Comparison of ENCODE assay signal across 11 cellular contexts in the genomic region with DNA sequence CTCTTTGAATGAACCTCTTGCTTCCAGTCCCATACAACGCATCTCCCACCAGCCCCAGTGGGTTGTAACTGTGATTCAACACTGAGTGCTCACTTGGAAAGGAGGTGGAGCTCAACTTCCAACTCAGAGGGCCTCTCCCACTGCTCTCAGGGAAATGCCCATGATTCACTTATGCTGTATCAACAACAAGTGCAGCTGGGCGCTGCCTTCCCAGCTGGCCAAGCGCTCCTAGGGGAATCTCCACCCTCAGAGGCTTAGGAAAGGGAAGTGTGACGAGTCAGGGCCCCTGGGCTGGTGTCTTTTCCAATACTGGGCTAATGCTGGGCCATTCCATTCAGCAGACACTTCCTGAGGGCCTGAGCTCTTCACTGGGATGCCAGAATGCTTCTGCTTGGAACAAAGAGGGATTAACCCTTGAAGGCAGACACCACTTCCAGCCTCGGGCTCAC. TPM values are rescaled to one million over a fixed set of nuclear protein-coding genes. Genes with fewer than 3 reads are reported as not detected.
DNase-seq lines count a peak whose midpoint lies in the region; ATAC-seq and TF ChIP-seq lines count a peak whose summit lies in the region.
"Had no signal": no experiment of that assay in that cellular context is flagged by ENCODE, and none has a peak within 500 bp of the region (broad histone marks: within the 10 kb centered on the region; RNA-seq: fewer than 3 reads in every experiment).

No MANE protein-coding gene starts in this region.

- peaks cover 3% of the 10 kb centered on the region for H3K27me3 ChIP-seq in Panc1 (ENCODE audit: control insufficient read depth, insufficient read depth, low read length)
- H3K27me3 ChIP-seq: right lobe of liver had no signal

- H3K27ac ChIP-seq in Panc1 (ENCODE audit: low read length) = no peak overlapping the region
- H3K27ac ChIP-seq: 22Rv1, right lobe of liver had no signal

- ATAC-seq in Panc1 (peak; percentile 60), HG03280 (IDR thresholded peaks at IDR 0.05; ENCODE audit: unreplicated experiment) (no peak), GM21515 (IDR thresholded peaks at IDR 0.05; ENCODE audit: unreplicated experiment) (no peak)

- CTCF ChIA-PET in Panc1 (lab: Charles Lee) = no interaction called here

- H3K36me3 ChIP-seq in Panc1 (ENCODE audit: control insufficient read depth, insufficient read depth, low read length) = no peaks in the 10 kb centered on the region
- H3K36me3 ChIP-seq: right lobe of liver had no signal

- POLR2A ChIA-PET in Panc1 (lab: Charles Lee) = no interaction called here

- DNase-seq in DMS 273 (lab: John Stamatoyannopoulos, UW; ENCODE audit: unreplicated experiment) = peak; percentile 54
- no peak for DNase-seq in DMS 273 treated with DMSO at 0.1 percent for 48 hours (lab: John Stamatoyannopoulos, UW)
- peak; percentile 15 for DNase-seq in Panc1 (ENCODE audit: low read depth, low spot score)
- DNase-seq in fibroblast of gingiva (ENCODE audit: low read depth) = peak; percentile 44
- peak in 3 of 4 experiments; percentile 16 to 51 (median 16) for DNase-seq in stimulated activated CD4-positive, alpha-beta T cell treated with anti-CD3 and anti-CD28 coated beads, Interleukin-1b, Interleukin-23, amount 100 ng/mL, for 24 hours (ENCODE audit: low read depth in 4 of 4, low spot score in 1 of 4)
- no peak for DNase-seq in NOMO-1 (lab: John Stamatoyannopoulos, UW; ENCODE audit: unreplicated experiment in 2 of 2)
- DNase-seq: right lobe of liver had no signal

- TF ChIP-seq CTCF in Panc1 (IDR thresholded peaks at IDR 0.05) = no peak

- no TSS peak for BruUV-seq in Panc1 (replicated peaks; lab: Mats Ljungman, UMichigan)

- in situ Hi-C loops in Panc1 (cut with HindIII; ENCODE audit: low pct_unique_long_range_greater_than_20kb, low sequenced_read_pairs) = no loop called here

- intact Hi-C loops in Panc1 (cut with micrococcal nuclease; ENCODE audit: unreplicated experiment) = no loop called here

- H3K4me1 ChIP-seq in Panc1 (ENCODE audit: control insufficient read depth, insufficient read depth, low read length) = peaks cover 4% of the 10 kb centered on the region; the same call in 1 of the 2 replicates
- H3K4me1 ChIP-seq: right lobe of liver had no signal

- H3K9me3 ChIP-seq in Panc1 (ENCODE audit: control insufficient read depth, insufficient read depth, low read depth, low read length) = no peaks in the 10 kb centered on the region
- H3K9me3 ChIP-seq: right lobe of liver had no signal

- no peak overlapping the region for H3K4me3 ChIP-seq in Panc1 (ENCODE audit: low read depth in 2 of 2, low read length in 2 of 2)
- H3K4me3 ChIP-seq: right lobe of liver had no signal

RNA-seq across cellular contexts. Expression of gene OCSTAMP, which starts 8.1 kb away (rescaled TPM):
- total RNA-seq in Panc1 (2021; ENCODE audit: unreplicated experiment) = not detected
- polyA plus RNA-seq in Panc1 (2012; ENCODE audit: insufficient read length) = not detected
- total RNA-seq: right lobe of liver had no signal
- polyA plus RNA-seq: adipose tissue had no signal

RNA-seq across cellular contexts. Expression of gene ZNF334, which starts 45.2 kb away (rescaled TPM):
- total RNA-seq in Panc1 (2021; ENCODE audit: unreplicated experiment) = 0.28 TPM
- polyA plus RNA-seq in Panc1 (2012; ENCODE audit: insufficient read length) = 0.12 TPM

Comparison
In these comparisons a context has a peak if more than half of its experiments do, and no peak if none do; other contexts are left out.
1. DNase-seq: peak in DMS 273 (single experiment), Panc1 (single experiment), fibroblast of gingiva (single experiment) and stimulated activated CD4-positive, alpha-beta T cell treated with anti-CD3 and anti-CD28 coated beads, Interleukin-1b, Interleukin-23, amount 100 ng/mL, for 24 hours (3 of 4); none in DMS 273 treated with DMSO at 0.1 percent for 48 hours (single experiment) and NOMO-1 (0 of 2).